Comparison of ENCODE assay signal across 1 cellular context in genomic region chr11:32893947-32894827, GRCh38.
TF ChIP-seq lines count a peak whose summit lies in the region.

No MANE protein-coding gene starts in this region.

TF ChIP-seq in K562, 482 proteins besides CTCF, POLR2A, EP300 and RAD21 (continued from another document and continues in another):
- TF ChIP-seq, protein P1, sequence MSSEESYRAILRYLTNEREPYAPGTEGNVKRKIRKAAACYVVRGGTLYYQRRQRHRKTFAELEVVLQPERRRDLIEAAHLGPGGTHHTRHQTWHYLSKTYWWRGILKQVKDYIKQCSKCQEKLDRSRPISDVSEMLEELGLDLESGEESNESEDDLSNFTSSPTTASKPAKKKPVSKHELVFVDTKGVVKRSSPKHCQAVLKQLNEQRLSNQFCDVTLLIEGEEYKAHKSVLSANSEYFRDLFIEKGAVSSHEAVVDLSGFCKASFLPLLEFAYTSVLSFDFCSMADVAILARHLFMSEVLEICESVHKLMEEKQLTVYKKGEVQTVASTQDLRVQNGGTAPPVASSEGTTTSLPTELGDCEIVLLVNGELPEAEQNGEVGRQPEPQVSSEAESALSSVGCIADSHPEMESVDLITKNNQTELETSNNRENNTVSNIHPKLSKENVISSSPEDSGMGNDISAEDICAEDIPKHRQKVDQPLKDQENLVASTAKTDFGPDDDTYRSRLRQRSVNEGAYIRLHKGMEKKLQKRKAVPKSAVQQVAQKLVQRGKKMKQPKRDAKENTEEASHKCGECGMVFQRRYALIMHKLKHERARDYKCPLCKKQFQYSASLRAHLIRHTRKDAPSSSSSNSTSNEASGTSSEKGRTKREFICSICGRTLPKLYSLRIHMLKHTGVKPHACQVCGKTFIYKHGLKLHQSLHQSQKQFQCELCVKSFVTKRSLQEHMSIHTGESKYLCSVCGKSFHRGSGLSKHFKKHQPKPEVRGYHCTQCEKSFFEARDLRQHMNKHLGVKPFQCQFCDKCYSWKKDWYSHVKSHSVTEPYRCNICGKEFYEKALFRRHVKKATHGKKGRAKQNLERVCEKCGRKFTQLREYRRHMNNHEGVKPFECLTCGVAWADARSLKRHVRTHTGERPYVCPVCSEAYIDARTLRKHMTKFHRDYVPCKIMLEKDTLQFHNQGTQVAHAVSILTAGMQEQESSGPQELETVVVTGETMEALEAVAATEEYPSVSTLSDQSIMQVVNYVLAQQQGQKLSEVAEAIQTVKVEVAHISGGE (CRISPR knock-in tag; IDR thresholded peaks at IDR 0.05): 0 out of 6 replicates have a peak, but pooled peaks of 1 of the 3 experiments have one; percentile 15
- TF ChIP-seq, protein P2, sequence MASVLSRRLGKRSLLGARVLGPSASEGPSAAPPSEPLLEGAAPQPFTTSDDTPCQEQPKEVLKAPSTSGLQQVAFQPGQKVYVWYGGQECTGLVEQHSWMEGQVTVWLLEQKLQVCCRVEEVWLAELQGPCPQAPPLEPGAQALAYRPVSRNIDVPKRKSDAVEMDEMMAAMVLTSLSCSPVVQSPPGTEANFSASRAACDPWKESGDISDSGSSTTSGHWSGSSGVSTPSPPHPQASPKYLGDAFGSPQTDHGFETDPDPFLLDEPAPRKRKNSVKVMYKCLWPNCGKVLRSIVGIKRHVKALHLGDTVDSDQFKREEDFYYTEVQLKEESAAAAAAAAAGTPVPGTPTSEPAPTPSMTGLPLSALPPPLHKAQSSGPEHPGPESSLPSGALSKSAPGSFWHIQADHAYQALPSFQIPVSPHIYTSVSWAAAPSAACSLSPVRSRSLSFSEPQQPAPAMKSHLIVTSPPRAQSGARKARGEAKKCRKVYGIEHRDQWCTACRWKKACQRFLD (CRISPR knock-in tag; IDR thresholded peaks at IDR 0.05): 0 out of 2 replicates have a peak, but pooled peaks have one; percentile 9
- TF ChIP-seq IFI16 (CRISPR knock-in tag; IDR thresholded peaks at IDR 0.05) (no peak), SIN3B (IDR thresholded peaks at IDR 0.05; ENCODE audit: low read depth) (no peak), MXI1 (IDR thresholded peaks at IDR 0.05; ENCODE audit: low read depth, low read length) (0 out of 2 replicates have a peak, but pooled peaks have one; percentile 39), GABPB1 (CRISPR knock-in tag; IDR thresholded peaks at IDR 0.05) (peak; percentile 24; the same call in 1 of the 2 replicates), TAF1 (IDR thresholded peaks at IDR 0.05; ENCODE audit: control insufficient read depth, extremely low read depth, insufficient read depth, low read length, severe bottlenecking) (peak; percentile 73), RCOR1 (IDR thresholded peaks at IDR 0.05; ENCODE audit: borderline replicate concordance in 1 of 2, low read depth in 2 of 2, low read length in 2 of 2) (peak in 1 of 2 experiments; percentile 66; a peak in 1 of 4 replicates), ZNF354B (CRISPR knock-in tag; IDR thresholded peaks at IDR 0.05) (no peak), KDM1A (IDR thresholded peaks at IDR 0.05) (peak in 1 of 2 experiments; percentile 35; a peak in 1 of 4 replicates), MED1 (CRISPR knock-in tag; IDR thresholded peaks at IDR 0.05; ENCODE audit: borderline replicate concordance) (no peak), KDM5B (IDR thresholded peaks at IDR 0.05; ENCODE audit: insufficient replicate concordance, low read depth, low read length) (no peak), TCF3 (CRISPR knock-in tag; IDR thresholded peaks at IDR 0.05) (0 out of 2 replicates have a peak, but pooled peaks have one; percentile 7), NCOA4 (IDR thresholded peaks at IDR 0.05; ENCODE audit: partially characterized antibody) (no peak), GABPA (tag; conservative IDR thresholded peaks at IDR 0.05; ENCODE audit: low read depth) (0 out of 2 replicates have a peak, but pooled peaks have one; percentile 18), ZNF830 (CRISPR knock-in tag; IDR thresholded peaks at IDR 0.05) (no peak), ELF1 (tag; IDR thresholded peaks at IDR 0.05) (0 out of 2 replicates have a peak, but pooled peaks have one; percentile 16), TBL1XR1 (IDR thresholded peaks at IDR 0.05; ENCODE audit: low read length in 2 of 2) (no peak), ZNF12 (CRISPR knock-in tag; IDR thresholded peaks at IDR 0.05) (no peak), ZNF175 (CRISPR knock-in tag; IDR thresholded peaks at IDR 0.05; ENCODE audit: low read depth) (no peak), CHD1 (IDR thresholded peaks at IDR 0.05; ENCODE audit: low read length) (no peak), HMG20A (CRISPR knock-in tag; conservative IDR thresholded peaks at IDR 0.05) (no peak), ZBTB26 (CRISPR knock-in tag; IDR thresholded peaks at IDR 0.05) (no peak), EWSR1 (IDR thresholded peaks at IDR 0.05; ENCODE audit: borderline replicate concordance, low read depth, partially characterized antibody) (no peak), RBM15 (IDR thresholded peaks at IDR 0.05; ENCODE audit: insufficient read depth, low read length) (no peak), NELFE (IDR thresholded peaks at IDR 0.05; ENCODE audit: insufficient read depth, insufficient read length) (no peak), CEBPG (CRISPR knock-in tag; IDR thresholded peaks at IDR 0.05) (no peak), CEBPG (tag; conservative IDR thresholded peaks at IDR 0.05 in 1 of 2, IDR thresholded peaks at IDR 0.05 in 1 of 2) (peak; percentile 51 to 62), POLR2AphosphoS2 (IDR thresholded peaks at IDR 0.05; ENCODE audit: low read length) (no peak), SOX6 (IDR thresholded peaks at IDR 0.05) (peak; percentile 82), ATF1 (CRISPR knock-in tag; IDR thresholded peaks at IDR 0.05) (no peak), ATF1 (tag; IDR thresholded peaks at IDR 0.05) (peak; percentile 70), MYBL2 (IDR thresholded peaks at IDR 0.05; ENCODE audit: low read depth) (peak; percentile 86), MYBL2 (CRISPR knock-in tag; IDR thresholded peaks at IDR 0.05; ENCODE audit: borderline replicate concordance) (no peak)
- TF ChIP-seq, protein P3, sequence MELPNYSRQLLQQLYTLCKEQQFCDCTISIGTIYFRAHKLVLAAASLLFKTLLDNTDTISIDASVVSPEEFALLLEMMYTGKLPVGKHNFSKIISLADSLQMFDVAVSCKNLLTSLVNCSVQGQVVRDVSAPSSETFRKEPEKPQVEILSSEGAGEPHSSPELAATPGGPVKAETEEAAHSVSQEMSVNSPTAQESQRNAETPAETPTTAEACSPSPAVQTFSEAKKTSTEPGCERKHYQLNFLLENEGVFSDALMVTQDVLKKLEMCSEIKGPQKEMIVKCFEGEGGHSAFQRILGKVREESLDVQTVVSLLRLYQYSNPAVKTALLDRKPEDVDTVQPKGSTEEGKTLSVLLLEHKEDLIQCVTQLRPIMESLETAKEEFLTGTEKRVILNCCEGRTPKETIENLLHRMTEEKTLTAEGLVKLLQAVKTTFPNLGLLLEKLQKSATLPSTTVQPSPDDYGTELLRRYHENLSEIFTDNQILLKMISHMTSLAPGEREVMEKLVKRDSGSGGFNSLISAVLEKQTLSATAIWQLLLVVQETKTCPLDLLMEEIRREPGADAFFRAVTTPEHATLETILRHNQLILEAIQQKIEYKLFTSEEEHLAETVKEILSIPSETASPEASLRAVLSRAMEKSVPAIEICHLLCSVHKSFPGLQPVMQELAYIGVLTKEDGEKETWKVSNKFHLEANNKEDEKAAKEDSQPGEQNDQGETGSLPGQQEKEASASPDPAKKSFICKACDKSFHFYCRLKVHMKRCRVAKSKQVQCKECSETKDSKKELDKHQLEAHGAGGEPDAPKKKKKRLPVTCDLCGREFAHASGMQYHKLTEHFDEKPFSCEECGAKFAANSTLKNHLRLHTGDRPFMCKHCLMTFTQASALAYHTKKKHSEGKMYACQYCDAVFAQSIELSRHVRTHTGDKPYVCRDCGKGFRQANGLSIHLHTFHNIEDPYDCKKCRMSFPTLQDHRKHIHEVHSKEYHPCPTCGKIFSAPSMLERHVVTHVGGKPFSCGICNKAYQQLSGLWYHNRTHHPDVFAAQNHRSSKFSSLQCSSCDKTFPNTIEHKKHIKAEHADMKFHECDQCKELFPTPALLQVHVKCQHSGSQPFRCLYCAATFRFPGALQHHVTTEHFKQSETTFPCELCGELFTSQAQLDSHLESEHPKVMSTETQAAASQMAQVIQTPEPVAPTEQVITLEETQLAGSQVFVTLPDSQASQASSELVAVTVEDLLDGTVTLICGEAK (IDR thresholded peaks at IDR 0.05): no peak
- TF ChIP-seq, protein P3 (CRISPR knock-in tag; IDR thresholded peaks at IDR 0.05): no peak
- TF ChIP-seq, protein P4, sequence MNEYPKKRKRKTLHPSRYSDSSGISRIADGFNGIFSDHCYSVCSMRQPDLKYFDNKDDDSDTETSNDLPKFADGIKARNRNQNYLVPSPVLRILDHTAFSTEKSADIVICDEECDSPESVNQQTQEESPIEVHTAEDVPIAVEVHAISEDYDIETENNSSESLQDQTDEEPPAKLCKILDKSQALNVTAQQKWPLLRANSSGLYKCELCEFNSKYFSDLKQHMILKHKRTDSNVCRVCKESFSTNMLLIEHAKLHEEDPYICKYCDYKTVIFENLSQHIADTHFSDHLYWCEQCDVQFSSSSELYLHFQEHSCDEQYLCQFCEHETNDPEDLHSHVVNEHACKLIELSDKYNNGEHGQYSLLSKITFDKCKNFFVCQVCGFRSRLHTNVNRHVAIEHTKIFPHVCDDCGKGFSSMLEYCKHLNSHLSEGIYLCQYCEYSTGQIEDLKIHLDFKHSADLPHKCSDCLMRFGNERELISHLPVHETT (CRISPR knock-in tag; conservative IDR thresholded peaks at IDR 0.05 in 1 of 2, IDR thresholded peaks at IDR 0.05 in 1 of 2): no peak
- TF ChIP-seq, protein P5, sequence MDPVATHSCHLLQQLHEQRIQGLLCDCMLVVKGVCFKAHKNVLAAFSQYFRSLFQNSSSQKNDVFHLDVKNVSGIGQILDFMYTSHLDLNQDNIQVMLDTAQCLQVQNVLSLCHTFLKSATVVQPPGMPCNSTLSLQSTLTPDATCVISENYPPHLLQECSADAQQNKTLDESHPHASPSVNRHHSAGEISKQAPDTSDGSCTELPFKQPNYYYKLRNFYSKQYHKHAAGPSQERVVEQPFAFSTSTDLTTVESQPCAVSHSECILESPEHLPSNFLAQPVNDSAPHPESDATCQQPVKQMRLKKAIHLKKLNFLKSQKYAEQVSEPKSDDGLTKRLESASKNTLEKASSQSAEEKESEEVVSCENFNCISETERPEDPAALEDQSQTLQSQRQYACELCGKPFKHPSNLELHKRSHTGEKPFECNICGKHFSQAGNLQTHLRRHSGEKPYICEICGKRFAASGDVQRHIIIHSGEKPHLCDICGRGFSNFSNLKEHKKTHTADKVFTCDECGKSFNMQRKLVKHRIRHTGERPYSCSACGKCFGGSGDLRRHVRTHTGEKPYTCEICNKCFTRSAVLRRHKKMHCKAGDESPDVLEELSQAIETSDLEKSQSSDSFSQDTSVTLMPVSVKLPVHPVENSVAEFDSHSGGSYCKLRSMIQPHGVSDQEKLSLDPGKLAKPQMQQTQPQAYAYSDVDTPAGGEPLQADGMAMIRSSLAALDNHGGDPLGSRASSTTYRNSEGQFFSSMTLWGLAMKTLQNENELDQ (CRISPR knock-in tag; IDR thresholded peaks at IDR 0.05; ENCODE audit: borderline replicate concordance): no peak
- TF ChIP-seq, protein P6, sequence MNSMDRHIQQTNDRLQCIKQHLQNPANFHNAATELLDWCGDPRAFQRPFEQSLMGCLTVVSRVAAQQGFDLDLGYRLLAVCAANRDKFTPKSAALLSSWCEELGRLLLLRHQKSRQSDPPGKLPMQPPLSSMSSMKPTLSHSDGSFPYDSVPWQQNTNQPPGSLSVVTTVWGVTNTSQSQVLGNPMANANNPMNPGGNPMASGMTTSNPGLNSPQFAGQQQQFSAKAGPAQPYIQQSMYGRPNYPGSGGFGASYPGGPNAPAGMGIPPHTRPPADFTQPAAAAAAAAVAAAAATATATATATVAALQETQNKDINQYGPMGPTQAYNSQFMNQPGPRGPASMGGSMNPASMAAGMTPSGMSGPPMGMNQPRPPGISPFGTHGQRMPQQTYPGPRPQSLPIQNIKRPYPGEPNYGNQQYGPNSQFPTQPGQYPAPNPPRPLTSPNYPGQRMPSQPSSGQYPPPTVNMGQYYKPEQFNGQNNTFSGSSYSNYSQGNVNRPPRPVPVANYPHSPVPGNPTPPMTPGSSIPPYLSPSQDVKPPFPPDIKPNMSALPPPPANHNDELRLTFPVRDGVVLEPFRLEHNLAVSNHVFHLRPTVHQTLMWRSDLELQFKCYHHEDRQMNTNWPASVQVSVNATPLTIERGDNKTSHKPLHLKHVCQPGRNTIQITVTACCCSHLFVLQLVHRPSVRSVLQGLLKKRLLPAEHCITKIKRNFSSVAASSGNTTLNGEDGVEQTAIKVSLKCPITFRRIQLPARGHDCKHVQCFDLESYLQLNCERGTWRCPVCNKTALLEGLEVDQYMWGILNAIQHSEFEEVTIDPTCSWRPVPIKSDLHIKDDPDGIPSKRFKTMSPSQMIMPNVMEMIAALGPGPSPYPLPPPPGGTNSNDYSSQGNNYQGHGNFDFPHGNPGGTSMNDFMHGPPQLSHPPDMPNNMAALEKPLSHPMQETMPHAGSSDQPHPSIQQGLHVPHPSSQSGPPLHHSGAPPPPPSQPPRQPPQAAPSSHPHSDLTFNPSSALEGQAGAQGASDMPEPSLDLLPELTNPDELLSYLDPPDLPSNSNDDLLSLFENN (IDR thresholded peaks at IDR 0.05; ENCODE audit: low read depth in 2 of 2, low read length in 2 of 2): 0 out of 4 replicates have a peak, but pooled peaks of 1 of the 2 experiments have one; percentile 49
